In genomic region chr11:128662960-128663359, GRCh38 we compare ENCODE assay signal across 15 cellular contexts. TPM values are rescaled to one million over a fixed set of nuclear protein-coding genes. Genes with fewer than 3 reads are reported as not detected.
DNase-seq lines count a peak whose midpoint lies in the region; ATAC-seq and TF ChIP-seq lines count a peak whose summit lies in the region.
"Had no signal": no experiment of that assay in that cellular context is flagged by ENCODE, and none has a peak within 500 bp of the region (broad histone marks: within the 10 kb centered on the region; RNA-seq: fewer than 3 reads in every experiment).

No MANE protein-coding gene starts in this region.

- no peaks in the 10 kb centered on the region for H3K9me3 ChIP-seq in hepatocyte (ENCODE audit: low read depth)

- no peak overlapping the region for H2AFZ ChIP-seq in hepatocyte

- TF ChIP-seq CTCF in hepatocyte (IDR thresholded peaks at IDR 0.05; ENCODE audit: poor library complexity): no peak

- H3K27ac ChIP-seq in hepatocyte: no peak overlapping the region
- H3K27ac ChIP-seq: HL-60 had no signal

- no peaks in the 10 kb centered on the region for H4K20me1 ChIP-seq in hepatocyte (ENCODE audit: insufficient read depth, poor library complexity, severe bottlenecking)

- peak overlapping the region; percentile 31 for H3K4me2 ChIP-seq in hepatocyte

- H3K9me2 ChIP-seq in hepatocyte (replicated peaks; ENCODE audit: insufficient read depth): no peaks in the 10 kb centered on the region

- WGBS in hepatocyte (ENCODE audit: low lambda C conversion rate, missing lambda C conversion rate): 27% methylated on average over 7 of the region's 7 CpGs

- peaks cover 18% of the 10 kb centered on the region for H3K4me1 ChIP-seq in hepatocyte (ENCODE audit: insufficient read depth)

- no peaks in the 10 kb centered on the region for H3K36me3 ChIP-seq in hepatocyte (replicated peaks; ENCODE audit: insufficient read depth, low read depth)
- no peaks in the 10 kb centered on the region for H3K36me3 ChIP-seq in H7 (replicated peaks; ENCODE audit: control insufficient read depth, insufficient read depth, low read length)

- H3K4me3 ChIP-seq in hepatocyte (no peak overlapping the region), H7 (ENCODE audit: insufficient read depth, low read depth, low read length) (no peak overlapping the region)

- no peak for ATAC-seq in GM18870 (IDR thresholded peaks at IDR 0.05; ENCODE audit: unreplicated experiment)
- ATAC-seq: Right ventricle myocardium inferior had no signal

- no peaks in the 10 kb centered on the region for H3K79me2 ChIP-seq in hepatocyte

- DNase-seq in NOMO-1 (lab: John Stamatoyannopoulos, UW; ENCODE audit: unreplicated experiment in 2 of 2) (peak; percentile 42 to 52), NOMO-1 treated with dmso at 0.1 percent for 144 hours (lab: John Stamatoyannopoulos, UW; ENCODE audit: unreplicated experiment) (no peak), NCI-H524 treated with DMSO at 0.1 percent for 48 hours (lab: John Stamatoyannopoulos, UW) (peak; percentile 56), hepatocyte (ENCODE audit: low spot score) (no peak), RPMI8226 (no peak), H7 (no peak)
- DNase-seq in activated T-cell treated with anti-CD3 and anti-CD28 coated beads, Interleukin-2, amount 50 U/mL, for 1 hour: no peak
- DNase-seq: 8988T; CD4-positive, CD25-positive, alpha-beta regulatory T cell; DMS53; NCI-H1930; NCI-H510A treated with DMSO at 0.1 percent for 48 hours had no signal

- peaks cover 14% of the 10 kb centered on the region for H3K27me3 ChIP-seq in hepatocyte
- no peaks in the 10 kb centered on the region; the same call in 1 of the 2 replicates for H3K27me3 ChIP-seq in H7 (ENCODE audit: control insufficient read depth, insufficient read depth, low read length)

RNA-seq across cellular contexts. Expression of gene FLI1, which starts 30.9 kb away (rescaled TPM):
- 3.7 and 8.5 TPM in 2 replicates for total RNA-seq in hepatocyte
- 1.4 and 2.4 TPM in 2 replicates for polyA plus RNA-seq in hepatocyte
- 4.0 and 6.9 TPM in 2 replicates for total RNA-seq in H7 (2014; rRNA removed; shearing (Covaris generic))

Comparison
In these comparisons a context has a peak if more than half of its experiments do, and no peak if none do; other contexts are left out.
1. DNase-seq: peak in NOMO-1 (2 of 2) and NCI-H524 treated with DMSO at 0.1 percent for 48 hours (single experiment); none in NOMO-1 treated with dmso at 0.1 percent for 144 hours (single experiment), hepatocyte (single experiment), activated T-cell treated with anti-CD3 and anti-CD28 coated beads, Interleukin-2, amount 50 U/mL, for 1 hour (single experiment), RPMI8226 (single experiment) and H7 (single experiment).